ENCODE assay signal across 25 cellular contexts in genomic region chr18:29012874-29013273, GRCh38.
"Had no signal": no experiment of that assay in that cellular context is flagged by ENCODE, and none has a peak within 500 bp of the region (broad histone marks: within the 10 kb centered on the region; RNA-seq: fewer than 3 reads in every experiment).

No MANE protein-coding gene starts in this region.

- H3K27ac Mint-ChIP-seq: naive thymus-derived CD4-positive, alpha-beta T cell; nephron; stimulated activated naive B cell treated with anti-CD40 and anti-IgM and Interleukin-4, amounts not matched to agents 10 μg/mL and 1 μg/mL and 100 μg/mL, for 72 hours; stimulated activated naive CD8-positive, alpha-beta T cell treated with anti-CD3 and anti-CD28 coated beads, Interleukin-15, Interleukin-2, amounts not matched to agents 100 ng/mL and 50 ng/mL, for 24 hours had no signal

- H3K4me1 Mint-ChIP-seq: naive thymus-derived CD4-positive, alpha-beta T cell; nephron; stimulated activated naive B cell treated with anti-CD40 and anti-IgM and Interleukin-4, amounts not matched to agents 10 μg/mL and 1 μg/mL and 100 μg/mL, for 72 hours had no signal

- H3K4me3 ChIP-seq: dorsolateral prefrontal cortex, esophagus muscularis mucosa, gastroesophageal sphincter, heart right ventricle, left lung, pancreas, right lobe of liver, thoracic aorta, transverse colon, upper lobe of right lung, uterus had no signal

- DNase-seq: dorsolateral prefrontal cortex; effector CD4-positive, alpha-beta T cell; foreskin keratinocyte; heart right ventricle; hippocampal formation; left cardiac atrium; left lung; mesenchymal stem cell; midbrain; naive thymus-derived CD4-positive, alpha-beta T cell; pancreas; right lobe of liver; small intestine; stimulated activated CD4-positive, alpha-beta T cell treated with anti-CD3 and anti-CD28 coated beads, Interleukin-15, amount 100 ng/mL, for 24 hours; stimulated activated CD4-positive, alpha-beta T cell treated with anti-CD3 and anti-CD28 coated beads, Interleukin-2, amount 100 ng/mL, for 48 hours; stimulated activated naive B cell treated with anti-CD40 and anti-IgM and Interleukin-4, amounts not matched to agents 10 μg/mL and 1 μg/mL and 100 μg/mL, for 72 hours; transverse colon; upper lobe of right lung; uterus had no signal

- ATAC-seq: foreskin keratinocyte; gastroesophageal sphincter; heart right ventricle; left cardiac atrium; left lung; naive thymus-derived CD4-positive, alpha-beta T cell; pancreas; right lobe of liver; upper lobe of right lung had no signal

- H3K9me3 ChIP-seq: esophagus muscularis mucosa, gastroesophageal sphincter, left lung, neutrophil, pancreas, right lobe of liver, transverse colon, upper lobe of right lung, uterus had no signal

- H3K36me3 ChIP-seq: esophagus muscularis mucosa, gastroesophageal sphincter, heart right ventricle, left lung, neutrophil, pancreas, right lobe of liver, thoracic aorta, transverse colon, upper lobe of right lung, uterus had no signal

- H3K27ac ChIP-seq: dorsolateral prefrontal cortex, esophagus muscularis mucosa, foreskin keratinocyte, gastroesophageal sphincter, heart right ventricle, left lung, neutrophil, pancreas, right lobe of liver, thoracic aorta, transverse colon, upper lobe of right lung, uterus had no signal

- H3K4me3 Mint-ChIP-seq: naive thymus-derived CD4-positive, alpha-beta T cell; nephron; stimulated activated naive B cell treated with anti-CD40 and anti-IgM and Interleukin-4, amounts not matched to agents 10 μg/mL and 1 μg/mL and 100 μg/mL, for 72 hours; stimulated activated naive CD8-positive, alpha-beta T cell treated with anti-CD3 and anti-CD28 coated beads, Interleukin-15, Interleukin-2, amounts not matched to agents 100 ng/mL and 50 ng/mL, for 24 hours had no signal

- H3K4me1 ChIP-seq: esophagus muscularis mucosa, gastroesophageal sphincter, heart right ventricle, left lung, pancreas, right lobe of liver, transverse colon, upper lobe of right lung, uterus had no signal

- H3K27me3 ChIP-seq: dorsolateral prefrontal cortex, esophagus muscularis mucosa, foreskin keratinocyte, gastroesophageal sphincter, heart right ventricle, left lung, neutrophil, pancreas, right lobe of liver, transverse colon, upper lobe of right lung, uterus had no signal

- H3K9me3 Mint-ChIP-seq: nephron had no signal

- H3K36me3 Mint-ChIP-seq: stimulated activated naive B cell treated with anti-CD40 and anti-IgM and Interleukin-4, amounts not matched to agents 10 μg/mL and 1 μg/mL and 100 μg/mL, for 72 hours had no signal

- H3K27me3 Mint-ChIP-seq: naive thymus-derived CD4-positive, alpha-beta T cell; stimulated activated naive B cell treated with anti-CD40 and anti-IgM and Interleukin-4, amounts not matched to agents 10 μg/mL and 1 μg/mL and 100 μg/mL, for 72 hours; stimulated activated naive CD8-positive, alpha-beta T cell treated with anti-CD3 and anti-CD28 coated beads, Interleukin-15, Interleukin-2, amounts not matched to agents 100 ng/mL and 50 ng/mL, for 24 hours had no signal
